Comparison of ENCODE assay signal across 12 cellular contexts in the genomic region with DNA sequence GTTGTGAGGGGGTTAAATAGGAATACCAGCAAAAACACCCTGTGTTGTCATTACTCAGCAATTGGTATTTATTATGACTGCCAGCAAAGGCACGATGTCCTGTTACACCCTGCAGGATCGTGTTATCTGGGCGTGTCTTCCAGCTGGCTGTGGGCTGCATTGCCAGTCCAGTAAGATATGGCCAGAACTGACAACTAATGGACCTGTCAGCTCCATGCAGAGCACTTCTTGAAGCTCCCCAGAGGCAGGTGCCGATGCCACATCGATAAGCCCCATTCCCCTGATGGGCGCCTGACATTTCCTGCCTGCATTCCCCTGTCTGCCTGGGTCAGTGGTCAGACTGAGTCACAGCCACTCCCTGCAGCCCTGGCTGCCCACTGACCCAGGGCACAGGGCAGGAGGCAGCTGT.
DNase-seq lines count a peak whose midpoint lies in the region; ATAC-seq and TF ChIP-seq lines count a peak whose summit lies in the region.
"Had no signal": no experiment of that assay in that cellular context is flagged by ENCODE, and none has a peak within 500 bp of the region (broad histone marks: within the 10 kb centered on the region; RNA-seq: fewer than 3 reads in every experiment).

No MANE protein-coding gene starts in this region.

- no TSS peak for BruUV-seq in A673 (replicated peaks; lab: Mats Ljungman, UMichigan)

- no peak overlapping the region for H3K4me3 ChIP-seq in epithelial cell of proximal tubule (ENCODE audit: low read depth, low read length)
- H3K4me3 ChIP-seq in CD8-positive, alpha-beta memory T cell (ENCODE audit: low read length), result no peak overlapping the region
- no peak overlapping the region for H3K4me3 ChIP-seq in A673 (ENCODE audit: low read depth, low read length, poor library complexity, severe bottlenecking)
- H3K4me3 ChIP-seq: colonic mucosa had no signal

- DNase-seq in Caki2 (ENCODE audit: low read depth), result peak; percentile 85
- DNase-seq in OCI-M1 (lab: John Stamatoyannopoulos, UW), result peak; percentile 19
- peak; percentile 19 for DNase-seq in epithelial cell of proximal tubule (ENCODE audit: low read depth)
- peak; percentile 62 for DNase-seq in osteocyte (ENCODE audit: extremely low spot score, unreplicated experiment)
- no peak for DNase-seq in activated CD4-positive, alpha-beta T cell treated with anti-CD3 and anti-CD28 coated beads for 1 hour
- no peak for DNase-seq in CD8-positive, alpha-beta memory T cell
- DNase-seq in A673 (ENCODE audit: low spot score), result no peak
- DNase-seq: activated T-cell treated with anti-CD3 and anti-CD28 coated beads, Interleukin-2, amount 50 U/mL, for 48 hours; colonic mucosa; DMS153 had no signal

- H3K4me3 Mint-ChIP-seq in osteocyte (ENCODE audit: unreplicated experiment), result no peak overlapping the region
- H3K4me3 Mint-ChIP-seq in CD8-positive, alpha-beta memory T cell, result no peak overlapping the region

- H3K27ac Mint-ChIP-seq in osteocyte (ENCODE audit: unreplicated experiment), result peak overlapping the region; percentile 57
- no peak overlapping the region for H3K27ac Mint-ChIP-seq in CD8-positive, alpha-beta memory T cell

- CTCF ChIA-PET in CD8-positive, alpha-beta memory T cell (lab: Charles Lee), result no interaction called here
- CTCF ChIA-PET in A673 (lab: Charles Lee), result interaction anchor here (0.6 kb wide), 1 partner anchor 12 kb away, joined by 4 read pairs; no protein-coding TSS in a partner anchor

- no peaks in the 10 kb centered on the region for H3K4me1 ChIP-seq in CD8-positive, alpha-beta memory T cell (ENCODE audit: insufficient read depth, low read length)
- H3K4me1 ChIP-seq in A673 (ENCODE audit: insufficient read depth, low read length, poor library complexity, severe bottlenecking), result peaks cover 11% of the 10 kb centered on the region
- H3K4me1 ChIP-seq: colonic mucosa had no signal

- no peaks in the 10 kb centered on the region for H3K36me3 ChIP-seq in CD8-positive, alpha-beta memory T cell (ENCODE audit: insufficient read depth, low read length)
- no peaks in the 10 kb centered on the region for H3K36me3 ChIP-seq in A673 (ENCODE audit: insufficient read depth, low read length, poor library complexity, severe bottlenecking)
- H3K36me3 ChIP-seq: colonic mucosa, neutrophil had no signal

- H3K9me3 ChIP-seq in CD8-positive, alpha-beta memory T cell (ENCODE audit: low read length), result no peaks in the 10 kb centered on the region
- H3K9me3 ChIP-seq in A673 (ENCODE audit: low read depth, low read length, poor library complexity, severe bottlenecking), result no peaks in the 10 kb centered on the region
- H3K9me3 ChIP-seq: colonic mucosa, neutrophil had no signal

- H3K4me1 Mint-ChIP-seq in osteocyte (ENCODE audit: unreplicated experiment), result peaks cover 33% of the 10 kb centered on the region
- H3K4me1 Mint-ChIP-seq in CD8-positive, alpha-beta memory T cell, result no peaks in the 10 kb centered on the region

- intact Hi-C loops in A673 (cut with micrococcal nuclease; ENCODE audit: unreplicated experiment), result no loop called here

- H3K36me3 Mint-ChIP-seq in osteocyte (ENCODE audit: unreplicated experiment), result no peaks in the 10 kb centered on the region
- no peaks in the 10 kb centered on the region for H3K36me3 Mint-ChIP-seq in CD8-positive, alpha-beta memory T cell

- H3K27me3 ChIP-seq in CD8-positive, alpha-beta memory T cell (ENCODE audit: insufficient read depth, low read length, poor library complexity, severe bottlenecking), result no peaks in the 10 kb centered on the region
- H3K27me3 ChIP-seq in A673 (replicated peaks; ENCODE audit: insufficient read depth, low read depth, low read length, poor library complexity), result no peaks in the 10 kb centered on the region
- H3K27me3 ChIP-seq: colonic mucosa had no signal

- no peaks in the 10 kb centered on the region for H3K9me3 Mint-ChIP-seq in osteocyte (ENCODE audit: unreplicated experiment)
- peaks cover 0 to 2% (median 0%) of the 10 kb centered on the region in 5 donors for H3K9me3 Mint-ChIP-seq in CD8-positive, alpha-beta memory T cell

- ATAC-seq in HG02840 (IDR thresholded peaks at IDR 0.05; ENCODE audit: low FRiP score, unreplicated experiment), result no peak

- no peaks in the 10 kb centered on the region for H3K27me3 Mint-ChIP-seq in osteocyte (ENCODE audit: unreplicated experiment)
- H3K27me3 Mint-ChIP-seq in CD8-positive, alpha-beta memory T cell, result peaks cover 20 to 68% of the 10 kb centered on the region in 2 donors

- in situ Hi-C loops in Caki2 (cut with HindIII; ENCODE audit: low pct_unique_long_range_greater_than_20kb, low sequenced_read_pairs), result no loop called here

- POLR2A ChIA-PET in CD8-positive, alpha-beta memory T cell (lab: Charles Lee), result no interaction called here
- POLR2A ChIA-PET in A673 (lab: Charles Lee; ENCODE audit: low non-redundant PET), result no interaction called here

- H3K27ac ChIP-seq in CD8-positive, alpha-beta memory T cell (ENCODE audit: low read depth, low read length), result no peak overlapping the region
- no peak overlapping the region for H3K27ac ChIP-seq in A673 (ENCODE audit: low read depth, low read length, poor library complexity, severe bottlenecking)
- H3K27ac ChIP-seq: colonic mucosa, neutrophil had no signal

- no peak for TF ChIP-seq CTCF in epithelial cell of proximal tubule (conservative IDR thresholded peaks at IDR 0.05; ENCODE audit: low read depth, low read length)
- TF ChIP-seq CTCF in osteocyte (IDR thresholded peaks at IDR 0.05), result no peak
- no peak for TF ChIP-seq CTCF in A673 (conservative IDR thresholded peaks at IDR 0.05; ENCODE audit: low read depth, low read length)

Comparison
In these comparisons a context has a peak if more than half of its experiments do, and no peak if none do; other contexts are left out.
1. DNase-seq: peak in Caki2 (single experiment), OCI-M1 (single experiment), epithelial cell of proximal tubule (single experiment) and osteocyte (single experiment); none in activated CD4-positive, alpha-beta T cell treated with anti-CD3 and anti-CD28 coated beads for 1 hour (single experiment), CD8-positive, alpha-beta memory T cell (0 of 5) and A673 (single experiment).